ENCODE assay signal across 8 cellular contexts in the genomic region with DNA sequence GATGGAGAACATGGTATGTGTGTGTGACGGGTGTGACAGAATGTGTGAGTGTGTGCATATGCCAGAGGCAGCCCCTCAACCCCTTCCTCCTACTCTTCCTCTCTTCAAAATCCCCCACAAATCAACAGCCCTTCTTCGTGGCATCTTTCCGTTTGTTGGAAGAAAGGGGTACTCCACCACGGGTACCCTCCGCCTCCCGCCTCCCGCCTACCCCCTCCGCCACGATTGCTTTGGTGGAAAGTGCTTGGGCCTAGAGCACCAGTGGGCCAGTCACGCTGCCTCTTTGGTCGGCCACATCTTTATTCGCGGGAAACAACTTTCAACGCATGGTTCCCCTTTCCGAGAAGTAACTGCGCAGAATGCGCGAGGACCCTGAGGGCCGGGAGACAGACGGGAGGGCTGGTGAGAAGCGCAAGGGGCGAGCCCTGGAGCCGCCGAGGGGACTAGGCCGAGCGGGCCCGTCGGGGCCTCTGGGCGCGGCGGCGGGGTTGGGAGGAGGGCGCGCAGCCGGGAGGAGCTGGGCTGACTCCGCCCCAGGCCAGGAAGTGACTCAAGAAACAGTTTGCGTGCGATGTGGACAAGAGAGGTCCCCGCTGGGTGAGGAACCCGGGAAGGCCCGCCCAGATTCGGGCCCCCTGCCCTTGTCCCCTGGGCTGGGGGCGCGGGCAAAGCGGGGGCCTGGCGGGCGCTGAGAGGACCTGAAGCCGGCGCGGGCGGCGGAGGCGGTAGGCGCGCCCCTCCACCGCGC. TPM values are rescaled to one million over a fixed set of nuclear protein-coding genes. Genes with fewer than 3 reads are reported as not detected.
DNase-seq lines count a peak whose midpoint lies in the region; ATAC-seq, FAIRE-seq and TF ChIP-seq lines count a peak whose summit lies in the region.

A gene (minus strand): TSS at position 274 of the 748 bp plus-strand sequence. CDS start 614 bp downstream, outside the sequence.
A gene (plus strand): TSS at position 560 of the 748 bp plus-strand sequence. CDS start 777 bp downstream, outside the sequence.

- ATAC-seq in SK-N-SH treated with all-trans-retinoic acid at 6 μM for 48 hours, result peak; percentile 88
- ATAC-seq in activated naive CD4-positive, alpha-beta T cell treated with anti-CD3 and anti-CD28 coated beads, Interleukin-2, amount 50 U/mL, for 72 hours, result peak; percentile 84 to 89
- ATAC-seq in Right ventricle myocardium inferior, result peak; percentile 89
- ATAC-seq in pancreas, result peak; percentile 76 to 86 (median 80)

- peaks cover 6% of the 10 kb centered on the region; the same call in 1 of the 2 replicates for H3K36me3 ChIP-seq in Loucy (ENCODE audit: insufficient read depth, low read length)
- peaks cover 0 to 11% (median 3%) of the 10 kb centered on the region in 3 donors for H3K36me3 ChIP-seq in pancreas
- peaks cover 21% of the 10 kb centered on the region in 2 donors for H3K36me3 ChIP-seq in thyroid gland

- DNase-seq in GM04503 (ENCODE audit: low read depth) (peak; percentile 69), H9 (peak; percentile 89), Right ventricle myocardium inferior (ENCODE audit: missing footprints) (peak; percentile 97), pancreas (peak; percentile 88 to 95 (median 91)), thyroid gland (peak; percentile 92 to 93)
- peak; percentile 85 to 92 for DNase-seq in activated naive CD4-positive, alpha-beta T cell treated with anti-CD3 and anti-CD28 coated beads, Interleukin-2, amount 50 U/mL, for 72 hours (ENCODE audit: low spot score in 2 of 2)

- no peak within 1 kb of the TSS for H2BK20ac ChIP-seq in H9 (ENCODE audit: low read depth, low read length, poor library complexity, severe bottlenecking)

- no peak within 1 kb of the TSS for H4K5ac ChIP-seq in H9 (ENCODE audit: insufficient read length, low read depth, low read length)

- H3K4me3 ChIP-seq in Loucy (ENCODE audit: low read length, poor library complexity, severe bottlenecking) (peak within 1 kb of the TSS; percentile 92), pancreas (peak within 1 kb of the TSS; percentile 58 to 78 (median 70)), thyroid gland (replicated peaks in 1 of 3) (peak within 1 kb of the TSS; percentile 62 to 86 (median 77))

- H3K9me2 ChIP-seq in Loucy (replicated peaks; ENCODE audit: low read depth, low read length), result no peaks in the 10 kb centered on the region

- peaks cover 3% of the 10 kb centered on the region; the same call in 1 of the 2 replicates for H3K4me1 ChIP-seq in H9 (ENCODE audit: insufficient read depth, low read length)
- peaks cover 48% of the 10 kb centered on the region for H3K4me1 ChIP-seq in Loucy (ENCODE audit: insufficient read depth, low read length, poor library complexity, severe bottlenecking)
- H3K4me1 ChIP-seq in pancreas, result peaks cover 11 to 53% (median 50%) of the 10 kb centered on the region in 3 donors
- peaks cover 28 to 29% of the 10 kb centered on the region in 2 donors for H3K4me1 ChIP-seq in thyroid gland

- H3K4me1 Mint-ChIP-seq in H9, result peaks cover 29 to 30% of the 10 kb centered on the region in 2 experiments

- TF ChIP-seq POLR2A in thyroid gland (IDR thresholded peaks at IDR 0.05), result peak; percentile 77 to 91

- H3K27ac ChIP-seq in H9 (ENCODE audit: insufficient read length, low read depth, low read length) (no peak within 1 kb of the TSS), pancreas (peak within 1 kb of the TSS; percentile 88 to 96 (median 94)), thyroid gland (peak within 1 kb of the TSS; percentile 81 to 95 (median 91))

- peak within 1 kb of the TSS; percentile 27 for H3K14ac ChIP-seq in H9 (ENCODE audit: insufficient read depth, low read length)

- no peak for TF ChIP-seq CTCF in H9 (conservative IDR thresholded peaks at IDR 0.05)
- no peak for TF ChIP-seq CTCF in Loucy (conservative IDR thresholded peaks at IDR 0.05; ENCODE audit: low read length)
- TF ChIP-seq CTCF in pancreas (IDR thresholded peaks at IDR 0.05), result no peak
- peak in 1 of 6 experiments; percentile 3 for TF ChIP-seq CTCF in thyroid gland (IDR thresholded peaks at IDR 0.05)

- H3K27me3 ChIP-seq in H9 (ENCODE audit: insufficient read depth, low read length) (no peaks in the 10 kb centered on the region), Loucy (ENCODE audit: insufficient read depth, low read length, poor library complexity, severe bottlenecking) (no peaks in the 10 kb centered on the region), pancreas (no peaks in the 10 kb centered on the region), thyroid gland (no peaks in the 10 kb centered on the region)

- peak within 1 kb of the TSS; percentile 98 for H3K4me2 ChIP-seq in H9 (ENCODE audit: insufficient read depth, insufficient read length, low read length)
- peak within 1 kb of the TSS; percentile 98 for H3K4me2 ChIP-seq in Loucy (ENCODE audit: low read depth, low read length, poor library complexity, severe bottlenecking)

- H4K8ac ChIP-seq in H9 (replicated peaks; ENCODE audit: insufficient read length, low read depth, low read length), result no peak within 1 kb of the TSS

- H3K9me3 Mint-ChIP-seq in H9, result no peaks in the 10 kb centered on the region
- H3K9me3 Mint-ChIP-seq in activated naive CD4-positive, alpha-beta T cell treated with anti-CD3 and anti-CD28 coated beads, Interleukin-2, amount 50 U/mL, for 72 hours, result no peaks in the 10 kb centered on the region

- H3K4ac ChIP-seq in H9 (ENCODE audit: low read depth, low read length), result no peak within 1 kb of the TSS

- peaks cover 7% of the 10 kb centered on the region for H3K23me2 ChIP-seq in H9 (ENCODE audit: insufficient read length, low read depth, low read length, poor library complexity, severe bottlenecking)

- H2BK5ac ChIP-seq in H9 (ENCODE audit: insufficient read length, low read length), result no peak within 1 kb of the TSS

- no peak within 1 kb of the TSS for H2BK12ac ChIP-seq in H9 (ENCODE audit: insufficient read length, low read depth, low read length)

- no peak within 1 kb of the TSS for H3K23ac ChIP-seq in H9 (ENCODE audit: insufficient read length, low read depth, low read length)

- peaks cover 2% of the 10 kb centered on the region for H4K20me1 ChIP-seq in H9 (ENCODE audit: control insufficient read depth, insufficient read depth, insufficient read length)
- H4K20me1 ChIP-seq in Loucy (ENCODE audit: insufficient read depth, low read length, poor library complexity, severe bottlenecking), result peaks cover 27% of the 10 kb centered on the region

- intact Hi-C loops in Right ventricle myocardium inferior (cut with DNase I), result loop anchor here (2.0 to 10.0 kb wide), 3 partner anchors 27 to 285 kb away; a partner anchor contains a TSS
- intact Hi-C loops in pancreas (cut with DNase I), result loop anchor here (5.0 to 10.0 kb wide), 3 partner anchors 57 to 97 kb away; a partner anchor contains a TSS
- intact Hi-C loops in thyroid gland (cut with DNase I), result loop anchor here (2.0 to 10.0 kb wide), 3 partner anchors 63 to 195 kb away; a partner anchor contains a TSS

- no peak within 1 kb of the TSS for H4K91ac ChIP-seq in H9 (ENCODE audit: insufficient read length, low read depth, low read length)

- H3K79me2 ChIP-seq in H9 (ENCODE audit: insufficient read depth, low read length) (no peaks in the 10 kb centered on the region), Loucy (ENCODE audit: insufficient read depth, low read length) (peaks cover 33% of the 10 kb centered on the region)

- H3F3A ChIP-seq in Loucy (ENCODE audit: low read depth), result no peaks in the 10 kb centered on the region

- no peak within 1 kb of the TSS for H2AFZ ChIP-seq in H9 (ENCODE audit: low read length)
- peak within 1 kb of the TSS; percentile 85 for H2AFZ ChIP-seq in Loucy (ENCODE audit: low read length)

- H2BK15ac ChIP-seq in H9 (ENCODE audit: low read depth, low read length), result no peak within 1 kb of the TSS

- H3K9me3 ChIP-seq in H9 (ENCODE audit: control insufficient read depth, low read depth, low read length) (no peaks in the 10 kb centered on the region), Loucy (ENCODE audit: insufficient read depth, low read depth, low read length) (no peaks in the 10 kb centered on the region), pancreas (no peaks in the 10 kb centered on the region), thyroid gland (no peaks in the 10 kb centered on the region)

- H2AK5ac ChIP-seq in H9 (ENCODE audit: insufficient read length, low read length), result no peak within 1 kb of the TSS

- no peak within 1 kb of the TSS for H3K18ac ChIP-seq in H9 (ENCODE audit: insufficient read length, low read depth, low read length)

- H3K9ac ChIP-seq in H9 (ENCODE audit: extremely low read depth, insufficient read length, low read length) (no peak within 1 kb of the TSS), Loucy (ENCODE audit: low read depth, low read length, poor library complexity, severe bottlenecking) (peak within 1 kb of the TSS; percentile 92)

- no peak for FAIRE-seq in pancreas (lab: Jason Lieb, UNC)

- H3K4me3 Mint-ChIP-seq in H9, result peak within 1 kb of the TSS; percentile 75 to 85

- H3K36me3 Mint-ChIP-seq in H9 (ENCODE audit: insufficient read depth in 1 of 3, low read depth in 3 of 3), result peaks cover 0 to 21% (median 16%) of the 10 kb centered on the region in 3 experiments; a peak in 5 of 7 replicates
- H3K36me3 Mint-ChIP-seq in activated naive CD4-positive, alpha-beta T cell treated with anti-CD3 and anti-CD28 coated beads, Interleukin-2, amount 50 U/mL, for 72 hours, result peaks cover 21 to 27% of the 10 kb centered on the region in 2 donors

- H3T11ph ChIP-seq in H9 (ENCODE audit: low read length), result no peak within 1 kb of the TSS

- no peak within 1 kb of the TSS for H2BK120ac ChIP-seq in H9 (ENCODE audit: low read depth, low read length, poor library complexity, severe bottlenecking)

- H3K56ac ChIP-seq in H9 (ENCODE audit: insufficient read length, low read depth, low read length), result no peak within 1 kb of the TSS

- H3K79me1 ChIP-seq in H9 (ENCODE audit: insufficient read depth, low read depth, low read length, poor library complexity, severe bottlenecking), result no peaks in the 10 kb centered on the region

- peaks cover 8% of the 10 kb centered on the region for H3K27me3 Mint-ChIP-seq in H9 (ENCODE audit: low read depth)

- WGBS in H9 (ENCODE audit: extremely low coverage, insufficient read length, low lambda C conversion rate), result no CpG with 5 or more reads among the region's 57 CpGs
- 5% methylated on average over 56 to 57 of the region's 57 CpGs for WGBS in pancreas, 2 donors
- 12 to 23% methylated on average over 13 to 18 of the region's 57 CpGs for WGBS in thyroid gland, 2 donors

- peak within 1 kb of the TSS; percentile 48 to 90 (median 89); a peak in 4 of 7 replicates for H3K27ac Mint-ChIP-seq in H9
- H3K27ac Mint-ChIP-seq in activated naive CD4-positive, alpha-beta T cell treated with anti-CD3 and anti-CD28 coated beads, Interleukin-2, amount 50 U/mL, for 72 hours, result peak within 1 kb of the TSS; percentile 88 to 96

RNA-seq across cellular contexts. Expression of the first gene that starts in this region (rescaled TPM):
- total RNA-seq in H9 (2021) (0.39 and 0.44 TPM in 2 replicates), Right ventricle myocardium inferior (1.1 TPM), pancreas (1 to 10 TPM in 1 of 6 donors, under 1 TPM in 5; 0.47 to 5.6 (median 0.75) TPM), thyroid gland (1 to 10 TPM; 1.7 to 3.4 (median 2.3) TPM)
- 10 to 100 TPM in 1 of 2 donors, 1 to 10 TPM in 1; 6.5 to 20.1 TPM for total RNA-seq in activated naive CD4-positive, alpha-beta T cell treated with anti-CD3 and anti-CD28 coated beads, Interleukin-2, amount 50 U/mL, for 72 hours
- polyA plus RNA-seq in pancreas, result 1 to 10 TPM in 1 of 2 donors, under 1 TPM in 1; 0.91 to 1.4 TPM

RNA-seq across cellular contexts. Expression of the second gene that starts in this region (rescaled TPM):
- total RNA-seq in H9 (2021) (30.0 and 31.3 TPM in 2 replicates), Right ventricle myocardium inferior (23.3 TPM), pancreas (10 to 100 TPM; 25.4 to 42.9 (median 27.9) TPM), thyroid gland (10 to 100 TPM; 46.9 to 75.0 (median 48.3) TPM)
- total RNA-seq in activated naive CD4-positive, alpha-beta T cell treated with anti-CD3 and anti-CD28 coated beads, Interleukin-2, amount 50 U/mL, for 72 hours, result 10 to 100 TPM; 70.1 to 70.6 TPM
- polyA plus RNA-seq in pancreas, result 10 to 100 TPM; 21.8 to 26.9 TPM
